In the genomic region with DNA sequence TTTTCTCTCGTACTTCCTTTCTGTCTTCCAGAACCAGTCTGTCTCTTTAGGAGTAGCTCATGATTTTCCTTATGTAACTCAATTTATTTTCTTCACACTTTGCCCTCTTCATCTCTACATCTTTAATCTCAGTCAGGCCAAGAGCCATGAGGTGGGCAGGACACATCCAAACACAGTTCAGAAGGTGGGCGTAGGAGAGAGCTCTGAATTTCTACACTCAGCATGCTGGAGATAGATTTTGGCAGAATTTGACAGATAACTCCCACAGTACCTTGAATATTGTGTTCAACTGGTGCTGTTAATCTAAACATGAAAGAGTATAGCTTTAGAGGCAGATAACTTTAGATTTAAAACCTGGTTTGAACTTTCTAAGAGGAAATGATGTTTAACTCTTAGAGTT, we compare ENCODE assay signal across 22 cellular contexts. TPM values are rescaled to one million over a fixed set of nuclear protein-coding genes. Genes with fewer than 3 reads are reported as not detected.
A peak's percentile ranks its signal among the peaks of the same experiment; 100 is the strongest.
DNase-seq lines count a peak whose midpoint lies in the region; ATAC-seq and TF ChIP-seq lines count a peak whose summit lies in the region.
"Had no signal": no experiment of that assay in that cellular context is flagged by ENCODE, and none has a peak within 500 bp of the region (broad histone marks: within the 10 kb centered on the region; RNA-seq: fewer than 3 reads in every experiment).

No MANE protein-coding gene starts in this region.

- no peak for DNase-seq in psoas muscle
- no peak for DNase-seq in NCI-H2196 (lab: John Stamatoyannopoulos, UW; ENCODE audit: unreplicated experiment)
- DNase-seq: 8988T; ACHN; AML-193; BE2C; CD4-positive, alpha-beta T cell; CD8-positive, alpha-beta memory T cell; DMS 273 treated with DMSO at 0.1 percent for 48 hours; DMS79; EL; GDM1; GM23248 had no signal

- POLR2A ChIA-PET in HEK293 (lab: Yijun Ruan, JAX), result no interaction called here

- H3K79me2 ChIP-seq in parathyroid adenoma, result no peaks in the 10 kb centered on the region

- intact Hi-C loops in psoas muscle (cut with DNase I), result no loop called here

- H3K27me3 ChIP-seq in parathyroid adenoma (ENCODE audit: control insufficient read depth, insufficient read depth, low read length), result no peaks in the 10 kb centered on the region
- no peaks in the 10 kb centered on the region for H3K27me3 ChIP-seq in psoas muscle (ENCODE audit: insufficient read depth in 3 of 3, low read length in 2 of 3)
- H3K27me3 ChIP-seq: BLaER1 treated with 17β-estradiol and CSF1 and Interleukin-3, amounts not matched to agents 10 nM and 100 nM had no signal

- CTCF ChIA-PET in HEK293 (lab: Yijun Ruan, JAX), result no interaction called here

- no peak for ATAC-seq in psoas muscle
- ATAC-seq in HG02571 (IDR thresholded peaks at IDR 0.05; ENCODE audit: unreplicated experiment), result no peak
- no peak for ATAC-seq in HG03342 (IDR thresholded peaks at IDR 0.05; ENCODE audit: unreplicated experiment)
- ATAC-seq: A549, GM12878 had no signal

- 87 to 89% (median 89%) methylated on average over 2 of the region's 2 CpGs for WGBS in psoas muscle, 3 donors

- H2AFZ ChIP-seq in parathyroid adenoma, result peak overlapping the region; percentile 19
- H2AFZ ChIP-seq: GM23248 had no signal

- no peak overlapping the region for H3K4me2 ChIP-seq in parathyroid adenoma (ENCODE audit: low read length)
- H3K4me2 ChIP-seq: A549; BLaER1 treated with 17β-estradiol and CSF1 and Interleukin-3, amounts not matched to agents 10 nM and 100 nM had no signal

- H3K36me3 ChIP-seq in HEK293 (ENCODE audit: control insufficient read depth in 2 of 2, insufficient read depth in 1 of 2, low read length in 2 of 2), result no peaks in the 10 kb centered on the region
- no peaks in the 10 kb centered on the region for H3K36me3 ChIP-seq in parathyroid adenoma (ENCODE audit: control insufficient read depth, insufficient read depth, low read length)
- H3K36me3 ChIP-seq in psoas muscle (ENCODE audit: insufficient read depth in 1 of 2, low read depth in 1 of 2), result no peaks in the 10 kb centered on the region
- H3K36me3 ChIP-seq: BE2C, HAP-1 had no signal

- H3K9me3 ChIP-seq in HEK293 (ENCODE audit: control insufficient read depth, insufficient read depth, low read depth, low read length) (no peaks in the 10 kb centered on the region), parathyroid adenoma (ENCODE audit: control insufficient read depth, low read length) (no peaks in the 10 kb centered on the region), psoas muscle (no peaks in the 10 kb centered on the region)
- H3K9me3 ChIP-seq: A549, BE2C had no signal

- no peaks in the 10 kb centered on the region for H3K4me1 ChIP-seq in HEK293 (ENCODE audit: control insufficient read depth, insufficient read depth, low read length)
- H3K4me1 ChIP-seq in parathyroid adenoma, result peaks cover 44% of the 10 kb centered on the region
- H3K4me1 ChIP-seq in psoas muscle, result no peaks in the 10 kb centered on the region
- H3K4me1 ChIP-seq: A549, BE2C had no signal

- no peak overlapping the region for H3K27ac ChIP-seq in HEK293 (ENCODE audit: extremely low read depth, low read depth, low read length)
- peak overlapping the region; percentile 97 for H3K27ac ChIP-seq in VCaP
- peak overlapping the region; percentile 89 for H3K27ac ChIP-seq in parathyroid adenoma
- H3K27ac ChIP-seq in psoas muscle, result no peak overlapping the region
- H3K27ac ChIP-seq: A549; BLaER1 treated with 17β-estradiol and CSF1 and Interleukin-3, amounts not matched to agents 10 nM and 100 nM; GM23248 had no signal

- no peak overlapping the region for H3K9ac ChIP-seq in parathyroid adenoma
- H3K9ac ChIP-seq: BLaER1 treated with 17β-estradiol and CSF1 and Interleukin-3, amounts not matched to agents 10 nM and 100 nM; GM23248 had no signal

- H3K4me3 ChIP-seq in HEK293 (ENCODE audit: low read depth, low read length), result no peak overlapping the region
- no peak overlapping the region for H3K4me3 ChIP-seq in parathyroid adenoma (ENCODE audit: low read depth, low read length)
- H3K4me3 ChIP-seq in psoas muscle, result no peak overlapping the region
- H3K4me3 ChIP-seq: A549; BLaER1 treated with 17β-estradiol and CSF1 and Interleukin-3, amounts not matched to agents 10 nM and 100 nM; GM12878; GM23248; HAP-1 had no signal

- TF ChIP-seq CTCF in HEK293 (tag by site-specific recombination; IDR thresholded peaks at IDR 0.05) (no peak), VCaP (conservative IDR thresholded peaks at IDR 0.05) (no peak), parathyroid adenoma (IDR thresholded peaks at IDR 0.05) (no peak), psoas muscle (IDR thresholded peaks at IDR 0.05) (no peak)

TF ChIP-seq in HEK293, 187 proteins besides CTCF, POLR2A, EP300 and RAD21:
- no peak for TF ChIP-seq ZNF140 (tag by site-specific recombination; IDR thresholded peaks at IDR 0.05)
- TF ChIP-seq ZNF132 (tag by site-specific recombination; IDR thresholded peaks at IDR 0.05; ENCODE audit: borderline replicate concordance), result no peak
- no peak for TF ChIP-seq ZNF335 (tag by site-specific recombination; conservative IDR thresholded peaks at IDR 0.05)
- TF ChIP-seq EGR2 (tag by site-specific recombination; IDR thresholded peaks at IDR 0.05; ENCODE audit: low read depth), result peak; percentile 46; the same call in 1 of the 2 replicates
- TF ChIP-seq ATF2 (tag by site-specific recombination; IDR thresholded peaks at IDR 0.05; ENCODE audit: low read depth), result no peak
- TF ChIP-seq ZFHX2 (tag by site-specific recombination; conservative IDR thresholded peaks at IDR 0.05), result 0 out of 2 replicates have a peak, but pooled peaks have one; percentile 5
- TF ChIP-seq ZNF221 (tag by site-specific recombination; IDR thresholded peaks at IDR 0.05; ENCODE audit: borderline replicate concordance), result no peak
- TF ChIP-seq ZNF629 (tag by site-specific recombination; IDR thresholded peaks at IDR 0.05), result no peak
- TF ChIP-seq ZNF133 (tag by site-specific recombination; IDR thresholded peaks at IDR 0.05), result no peak

RNA-seq across cellular contexts. Expression of gene ZBTB24, which starts 23.8 kb away (rescaled TPM):
- 1 to 10 TPM; 4.4 to 5.8 (median 5.4) TPM for total RNA-seq in psoas muscle
- polyA plus RNA-seq in psoas muscle, result 1 to 10 TPM; 2.3 to 5.5 (median 2.6) TPM

RNA-seq across cellular contexts. Expression of gene MICAL1, which starts 51.3 kb away (rescaled TPM):
- total RNA-seq in psoas muscle, result 1 to 10 TPM; 3.1 to 7.0 (median 6.0) TPM
- 1 to 10 TPM; 5.0 to 9.4 (median 9.3) TPM for polyA plus RNA-seq in psoas muscle

Comparison
In these comparisons a context has a peak if more than half of its experiments do, and no peak if none do; other contexts are left out.
1. H3K27ac ChIP-seq: peak in VCaP (single experiment) and parathyroid adenoma (single experiment); none in HEK293 (single experiment) and psoas muscle (single experiment).